In the genomic region with DNA sequence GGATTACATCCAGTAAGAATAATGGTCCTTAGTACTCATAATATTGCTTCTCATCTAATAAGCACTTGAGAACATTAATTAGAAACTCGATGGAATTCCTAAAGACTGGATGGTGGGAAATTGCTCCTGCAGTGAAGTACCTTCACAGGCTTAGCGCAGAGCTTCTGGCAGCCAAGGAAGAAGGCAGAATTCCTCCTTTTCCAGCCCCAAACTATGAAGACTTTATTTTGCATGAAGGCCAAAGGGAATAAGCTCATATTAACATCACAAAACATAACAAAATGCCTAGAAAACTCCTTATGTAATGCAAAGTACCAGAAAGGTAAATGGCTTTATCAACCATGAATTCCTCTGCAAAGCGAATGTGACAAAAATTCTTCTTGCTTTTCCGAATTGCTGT, we compare ENCODE assay signal across 1 cellular context.
TF ChIP-seq lines count a peak whose summit lies in the region.

No MANE protein-coding gene starts in this region.

TF ChIP-seq in H1, 55 proteins besides CTCF, POLR2A, EP300 and RAD21 (continued from another document):
- TF ChIP-seq SIRT6 (IDR thresholded peaks at IDR 0.05; ENCODE audit: low read length) (no peak), RNF2 (IDR thresholded peaks at IDR 0.05; ENCODE audit: borderline replicate concordance, low read depth, low read length, missing control alignments, poor library complexity, severe bottlenecking) (no peak), CHD1 (IDR thresholded peaks at IDR 0.05; ENCODE audit: low read depth, low read length) (no peak), BACH1 (IDR thresholded peaks at IDR 0.05; ENCODE audit: low read length) (no peak), NRF1 (IDR thresholded peaks at IDR 0.05; ENCODE audit: low read depth, low read length) (no peak), MAFK (IDR thresholded peaks at IDR 0.05; ENCODE audit: low read depth, low read length) (no peak), SUZ12 (IDR thresholded peaks at IDR 0.05; ENCODE audit: low read length) (no peak), SIX5 (IDR thresholded peaks at IDR 0.05; ENCODE audit: low read depth, low read length) (no peak)
